ENCODE assay signal across 12 cellular contexts in the genomic region with DNA sequence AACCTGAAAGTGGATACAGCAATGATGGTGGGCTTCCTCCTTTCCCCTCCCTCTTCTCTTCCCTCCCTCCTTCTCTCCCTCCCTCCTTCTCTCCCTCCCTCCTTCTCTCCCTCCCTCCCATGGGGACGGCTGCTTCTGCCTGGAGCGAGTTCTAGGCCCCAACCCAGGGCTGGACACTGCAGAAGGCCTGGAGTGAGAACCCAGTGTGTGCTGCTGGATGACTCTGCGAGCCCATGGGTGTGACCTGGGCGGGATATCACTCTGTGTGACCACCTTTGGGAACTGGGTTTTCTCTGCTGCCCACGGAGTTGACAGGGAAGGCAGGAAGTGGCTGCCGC.
DNase-seq lines count a peak whose midpoint lies in the region; ATAC-seq, FAIRE-seq and TF ChIP-seq lines count a peak whose summit lies in the region.
"Had no signal": no experiment of that assay in that cellular context is flagged by ENCODE, and none has a peak within 500 bp of the region (broad histone marks: within the 10 kb centered on the region; RNA-seq: fewer than 3 reads in every experiment).

No MANE protein-coding gene starts in this region.

- peaks cover 0 to 31% (median 5%) of the 10 kb centered on the region in 11 experiments; a peak in 5 of 22 replicates for H4K20me1 ChIP-seq in BLaER1 treated with 17β-estradiol and CSF1 and Interleukin-3, amounts not matched to agents 10 nM and 100 nM
- H4K20me1 ChIP-seq in K562 (replicated peaks; ENCODE audit: control insufficient read depth, insufficient read depth, low read length) = no peaks in the 10 kb centered on the region

- peaks cover 0 to 11% (median 0%) of the 10 kb centered on the region in 11 experiments; a peak in 5 of 22 replicates for H3K27me3 ChIP-seq in BLaER1 treated with 17β-estradiol and CSF1 and Interleukin-3, amounts not matched to agents 10 nM and 100 nM
- H3K27me3 ChIP-seq in K562 (ENCODE audit: control insufficient read depth in 2 of 2, insufficient read depth in 2 of 2, low read length in 2 of 2) (no peaks in the 10 kb centered on the region), right cardiac atrium (ENCODE audit: control insufficient read depth, insufficient read depth) (no peaks in the 10 kb centered on the region)
- H3K27me3 ChIP-seq: body of pancreas had no signal

- peak overlapping the region in 2 of 11 experiments; percentile 16 to 17; a peak in 1 of 22 replicates for H3K9ac ChIP-seq in BLaER1 treated with 17β-estradiol and CSF1 and Interleukin-3, amounts not matched to agents 10 nM and 100 nM
- H3K9ac ChIP-seq in K562 (ENCODE audit: insufficient read depth in 1 of 2, low read depth in 2 of 2, low read length in 2 of 2) = peak overlapping the region; percentile 13 to 84; a peak in 3 of 4 replicates

- H3K36me3 Mint-ChIP-seq in type B pancreatic cell = no peaks in the 10 kb centered on the region
- H3K36me3 Mint-ChIP-seq: naive thymus-derived CD8-positive, alpha-beta T cell had no signal

- TF ChIP-seq CTCF in K562 (IDR thresholded peaks at IDR 0.05 in 2 of 3, conservative IDR thresholded peaks at IDR 0.05 in 1 of 3; ENCODE audit: insufficient read depth in 2 of 3, low read depth in 1 of 3, low read length in 3 of 3) (no peak), type B pancreatic cell (conservative IDR thresholded peaks at IDR 0.05) (no peak)

- peak; percentile 25 for ATAC-seq in K562
- ATAC-seq in right cardiac atrium = peak; percentile 25 to 28
- ATAC-seq in GM21717 (IDR thresholded peaks at IDR 0.05; ENCODE audit: unreplicated experiment) = no peak
- ATAC-seq in HG02970 (IDR thresholded peaks at IDR 0.05; ENCODE audit: low FRiP score, unreplicated experiment) = no peak

- H3K9me3 Mint-ChIP-seq in type B pancreatic cell = no peaks in the 10 kb centered on the region
- H3K9me3 Mint-ChIP-seq: activated T-helper 2 cell treated with anti-CD3 and anti-CD28 coated beads, Interferon-gamma antibody, Interleukin-2, Interleukin-4, amounts not matched to agents 10 μg/mL and 5 μg/mL and 100 μg/mL, durations not matched to agents 14 hours and 24 hours and 36 hours; naive thymus-derived CD8-positive, alpha-beta T cell had no signal

- no peak for TF ChIP-seq EP300 in K562 (IDR thresholded peaks at IDR 0.05; ENCODE audit: low read length)

- H3K27ac Mint-ChIP-seq in type B pancreatic cell = no peak overlapping the region
- H3K27ac Mint-ChIP-seq: activated T-helper 2 cell treated with anti-CD3 and anti-CD28 coated beads, Interferon-gamma antibody, Interleukin-2, Interleukin-4, amounts not matched to agents 10 μg/mL and 5 μg/mL and 100 μg/mL, durations not matched to agents 14 hours and 24 hours and 36 hours; naive thymus-derived CD8-positive, alpha-beta T cell had no signal

- intact Hi-C loops in K562 (cut with micrococcal nuclease) = loop anchor here (1.0 kb wide), 1 partner anchor 23 kb away; no protein-coding TSS in a partner anchor
- intact Hi-C loops in right cardiac atrium (cut with DNase I) = no loop called here

- no peak overlapping the region for H3K4me3 ChIP-seq in BLaER1 treated with 17β-estradiol and CSF1 and Interleukin-3, amounts not matched to agents 10 nM and 100 nM
- H3K4me3 ChIP-seq in K562 (no peak overlapping the region), right cardiac atrium (ENCODE audit: low read length) (no peak overlapping the region), skin epidermis (peak overlapping the region in 1 of 7 experiments; percentile 39)
- H3K4me3 ChIP-seq: body of pancreas had no signal

- in situ Hi-C loops in K562 (cut with MboI) = no loop called here

- peaks cover 30% of the 10 kb centered on the region for H3K4me1 Mint-ChIP-seq in type B pancreatic cell (ENCODE audit: unreplicated experiment)

- peak overlapping the region; percentile 61; the same call in 1 of the 2 replicates for H2AFZ ChIP-seq in K562 (ENCODE audit: low read depth, low read length)

- no peak overlapping the region for H3K4me3 Mint-ChIP-seq in type B pancreatic cell
- H3K4me3 Mint-ChIP-seq: naive thymus-derived CD8-positive, alpha-beta T cell had no signal

- H3K27ac ChIP-seq in BLaER1 treated with 17β-estradiol and CSF1 and Interleukin-3, amounts not matched to agents 10 nM and 100 nM = no peak overlapping the region
- peak overlapping the region; percentile 13; the same call in 1 of the 3 replicates for H3K27ac ChIP-seq in K562 (ENCODE audit: extremely low read depth, low read depth, low read length)
- H3K27ac ChIP-seq in right cardiac atrium (ENCODE audit: low read length) = peak overlapping the region; percentile 10
- peak overlapping the region in 13 of 21 experiments; percentile 9 to 71 (median 48) for H3K27ac ChIP-seq in skin epidermis
- H3K27ac ChIP-seq: body of pancreas had no signal

- peaks cover 25 to 67% (median 57%) of the 10 kb centered on the region in 10 experiments for H3K4me1 ChIP-seq in BLaER1 treated with 17β-estradiol and CSF1 and Interleukin-3, amounts not matched to agents 10 nM and 100 nM
- H3K4me1 ChIP-seq in K562 (replicated peaks in 1 of 2; ENCODE audit: control insufficient read depth in 2 of 2, insufficient read depth in 2 of 2, low read length in 2 of 2) (peaks cover 38 to 89% of the 10 kb centered on the region in 2 experiments), right cardiac atrium (ENCODE audit: control insufficient read depth, insufficient read depth, low read length) (no peaks in the 10 kb centered on the region)

- no peaks in the 10 kb centered on the region for H3K27me3 Mint-ChIP-seq in type B pancreatic cell
- H3K27me3 Mint-ChIP-seq: naive thymus-derived CD8-positive, alpha-beta T cell had no signal

- no peak for TF ChIP-seq RAD21 in K562 (CRISPR knock-in tag; conservative IDR thresholded peaks at IDR 0.05 in 1 of 2, IDR thresholded peaks at IDR 0.05 in 1 of 2)

- no TSS peak for BruUV-seq in K562 (replicated peaks; lab: Mats Ljungman, UMichigan)

- DNase-seq in K562 (ENCODE audit: extremely low read depth in 1 of 4, low spot score in 3 of 4) (peak in 1 of 4 experiments; percentile 35), right cardiac atrium (no peak), NCI-H226 (no peak), type B pancreatic cell (ENCODE audit: extremely low spot score, unreplicated experiment) (no peak)
- DNase-seq: HCEC 1CT had no signal

- H3K79me2 ChIP-seq in K562 (ENCODE audit: control insufficient read depth, insufficient read depth, low read length) = no peaks in the 10 kb centered on the region; the same call in 2 of the 3 replicates

- 46% methylated on average over 6 of the region's 6 CpGs for WGBS in K562 (ENCODE audit: insufficient coverage, low coverage, missing lambda C conversion rate)
- WGBS in right cardiac atrium = 29% methylated on average over 6 of the region's 6 CpGs

- no peak for TF ChIP-seq POLR2A in K562 (conservative IDR thresholded peaks at IDR 0.05)

- FAIRE-seq in K562 (lab: Jason Lieb, UNC) = peak; percentile 32

- H3K9me3 ChIP-seq in BLaER1 treated with 17β-estradiol and CSF1 and Interleukin-3, amounts not matched to agents 10 nM and 100 nM (replicated peaks in 1 of 11) = no peaks in the 10 kb centered on the region
- H3K9me3 ChIP-seq in K562 (replicated peaks; ENCODE audit: control insufficient read depth, insufficient read depth, low read depth, low read length) (no peaks in the 10 kb centered on the region), right cardiac atrium (ENCODE audit: control insufficient read depth, low read length) (no peaks in the 10 kb centered on the region)
- H3K9me3 ChIP-seq: body of pancreas had no signal

- peak overlapping the region; percentile 23 to 53 (median 44); a peak in 17 of 22 replicates for H3K4me2 ChIP-seq in BLaER1 treated with 17β-estradiol and CSF1 and Interleukin-3, amounts not matched to agents 10 nM and 100 nM
- no peak overlapping the region for H3K4me2 ChIP-seq in K562 (ENCODE audit: insufficient read depth, low read length)

- no peaks in the 10 kb centered on the region for H3K36me3 ChIP-seq in BLaER1 treated with 17β-estradiol and CSF1 and Interleukin-3, amounts not matched to agents 10 nM and 100 nM
- H3K36me3 ChIP-seq in K562 (ENCODE audit: control insufficient read depth, insufficient read depth, low read length) = no peaks in the 10 kb centered on the region

- POLR2A ChIA-PET in K562 (lab: Yijun Ruan, JAX) = no interaction called here

- CTCF ChIA-PET in K562 (lab: Yijun Ruan, JAX; ENCODE audit: low intra/inter-chr PET ratio) = interaction anchor here (1.2 kb wide), 1 partner anchor 27 kb away, joined by 6 read pairs; no protein-coding TSS in a partner anchor

- no peaks in the 10 kb centered on the region for H3K9me1 ChIP-seq in K562 (ENCODE audit: control insufficient read depth, insufficient read depth, low read length)

TF ChIP-seq in K562, 482 proteins besides CTCF, POLR2A, EP300 and RAD21:
- TF ChIP-seq ILF3 (IDR thresholded peaks at IDR 0.05; ENCODE audit: borderline replicate concordance) (no peak), SAP30 (IDR thresholded peaks at IDR 0.05; ENCODE audit: borderline replicate concordance, insufficient read depth, low read depth, low read length, poor library complexity, severe bottlenecking) (peak; percentile 24), ZFX (CRISPR knock-in tag; IDR thresholded peaks at IDR 0.05) (peak; percentile 57), KDM1A (IDR thresholded peaks at IDR 0.05) (peak in 1 of 2 experiments; percentile 4; a peak in 1 of 4 replicates)
TF ChIP-seq in K562: peak in this region for 3.

Comparison
In these comparisons a context has a peak if more than half of its experiments do, and no peak if none do; other contexts are left out.
1. H3K27ac ChIP-seq: peak in K562 (single experiment), right cardiac atrium (single experiment) and skin epidermis (13 of 21); none in BLaER1 treated with 17β-estradiol and CSF1 and Interleukin-3, amounts not matched to agents 10 nM and 100 nM (0 of 11).
2. ATAC-seq: peak in K562 (single experiment) and right cardiac atrium (2 of 2); none in GM21717 (single experiment) and HG02970 (single experiment).